1 cellular context compared by ENCODE assay signal in genomic region chr5:696753-697152, GRCh38. TPM values are rescaled to one million over a fixed set of nuclear protein-coding genes. Genes with fewer than 3 reads are reported as not detected.
"Had no signal": no experiment of that assay in that cellular context is flagged by ENCODE, and none has a peak within 500 bp of the region (broad histone marks: within the 10 kb centered on the region; RNA-seq: fewer than 3 reads in every experiment).

No MANE protein-coding gene starts in this region.

RNA-seq across cellular contexts. Expression of gene TPPP, which starts 3.6 kb away (rescaled TPM):
- total RNA-seq: GM23248 had no signal
